Comparison of ENCODE assay signal across 3 cellular contexts in the genomic region with DNA sequence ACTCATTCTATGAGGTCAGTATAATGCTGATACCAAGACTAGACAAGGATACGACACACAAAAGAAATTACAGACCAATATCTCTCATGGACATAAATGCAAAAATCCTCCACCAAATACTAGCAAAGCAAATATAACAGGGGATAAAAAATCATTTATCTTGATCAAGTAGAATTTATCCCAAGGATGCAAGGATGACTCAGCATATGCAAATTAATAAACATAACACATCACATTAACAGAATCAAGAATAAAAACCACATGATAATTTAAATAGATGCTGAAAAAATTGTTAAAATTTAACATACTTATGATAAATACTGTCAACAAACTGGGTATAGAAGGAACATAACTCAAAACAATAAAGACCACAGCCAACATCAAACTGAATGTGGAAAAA.
TF ChIP-seq lines count a peak whose summit lies in the region.

No MANE protein-coding gene starts in this region.

TF ChIP-seq in HepG2, 621 proteins besides CTCF, POLR2A, EP300 and RAD21:
- TF ChIP-seq, protein P1, sequence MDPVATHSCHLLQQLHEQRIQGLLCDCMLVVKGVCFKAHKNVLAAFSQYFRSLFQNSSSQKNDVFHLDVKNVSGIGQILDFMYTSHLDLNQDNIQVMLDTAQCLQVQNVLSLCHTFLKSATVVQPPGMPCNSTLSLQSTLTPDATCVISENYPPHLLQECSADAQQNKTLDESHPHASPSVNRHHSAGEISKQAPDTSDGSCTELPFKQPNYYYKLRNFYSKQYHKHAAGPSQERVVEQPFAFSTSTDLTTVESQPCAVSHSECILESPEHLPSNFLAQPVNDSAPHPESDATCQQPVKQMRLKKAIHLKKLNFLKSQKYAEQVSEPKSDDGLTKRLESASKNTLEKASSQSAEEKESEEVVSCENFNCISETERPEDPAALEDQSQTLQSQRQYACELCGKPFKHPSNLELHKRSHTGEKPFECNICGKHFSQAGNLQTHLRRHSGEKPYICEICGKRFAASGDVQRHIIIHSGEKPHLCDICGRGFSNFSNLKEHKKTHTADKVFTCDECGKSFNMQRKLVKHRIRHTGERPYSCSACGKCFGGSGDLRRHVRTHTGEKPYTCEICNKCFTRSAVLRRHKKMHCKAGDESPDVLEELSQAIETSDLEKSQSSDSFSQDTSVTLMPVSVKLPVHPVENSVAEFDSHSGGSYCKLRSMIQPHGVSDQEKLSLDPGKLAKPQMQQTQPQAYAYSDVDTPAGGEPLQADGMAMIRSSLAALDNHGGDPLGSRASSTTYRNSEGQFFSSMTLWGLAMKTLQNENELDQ (CRISPR knock-in tag; IDR thresholded peaks at IDR 0.05; ENCODE audit: borderline replicate concordance) = no peak
- TF ChIP-seq MAFK (conservative IDR thresholded peaks at IDR 0.05 in 1 of 2, IDR thresholded peaks at IDR 0.05 in 1 of 2; ENCODE audit: low read length in 2 of 2) (0 out of 4 replicates have a peak, but pooled peaks of 1 of the 2 experiments have one; percentile 3), ZNF253 (CRISPR knock-in tag; IDR thresholded peaks at IDR 0.05; ENCODE audit: borderline replicate concordance) (no peak), NFE2L2 (IDR thresholded peaks at IDR 0.05; ENCODE audit: low read length) (peak; percentile 57; the same call in 1 of the 2 replicates)
- TF ChIP-seq, protein P2, sequence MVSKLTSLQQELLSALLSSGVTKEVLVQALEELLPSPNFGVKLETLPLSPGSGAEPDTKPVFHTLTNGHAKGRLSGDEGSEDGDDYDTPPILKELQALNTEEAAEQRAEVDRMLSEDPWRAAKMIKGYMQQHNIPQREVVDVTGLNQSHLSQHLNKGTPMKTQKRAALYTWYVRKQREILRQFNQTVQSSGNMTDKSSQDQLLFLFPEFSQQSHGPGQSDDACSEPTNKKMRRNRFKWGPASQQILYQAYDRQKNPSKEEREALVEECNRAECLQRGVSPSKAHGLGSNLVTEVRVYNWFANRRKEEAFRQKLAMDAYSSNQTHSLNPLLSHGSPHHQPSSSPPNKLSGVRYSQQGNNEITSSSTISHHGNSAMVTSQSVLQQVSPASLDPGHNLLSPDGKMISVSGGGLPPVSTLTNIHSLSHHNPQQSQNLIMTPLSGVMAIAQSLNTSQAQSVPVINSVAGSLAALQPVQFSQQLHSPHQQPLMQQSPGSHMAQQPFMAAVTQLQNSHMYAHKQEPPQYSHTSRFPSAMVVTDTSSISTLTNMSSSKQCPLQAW (CRISPR knock-in tag; IDR thresholded peaks at IDR 0.05) = no peak

TF ChIP-seq in GM23338, 12 proteins besides CTCF, POLR2A, EP300 and RAD21:
- TF ChIP-seq, protein P3, sequence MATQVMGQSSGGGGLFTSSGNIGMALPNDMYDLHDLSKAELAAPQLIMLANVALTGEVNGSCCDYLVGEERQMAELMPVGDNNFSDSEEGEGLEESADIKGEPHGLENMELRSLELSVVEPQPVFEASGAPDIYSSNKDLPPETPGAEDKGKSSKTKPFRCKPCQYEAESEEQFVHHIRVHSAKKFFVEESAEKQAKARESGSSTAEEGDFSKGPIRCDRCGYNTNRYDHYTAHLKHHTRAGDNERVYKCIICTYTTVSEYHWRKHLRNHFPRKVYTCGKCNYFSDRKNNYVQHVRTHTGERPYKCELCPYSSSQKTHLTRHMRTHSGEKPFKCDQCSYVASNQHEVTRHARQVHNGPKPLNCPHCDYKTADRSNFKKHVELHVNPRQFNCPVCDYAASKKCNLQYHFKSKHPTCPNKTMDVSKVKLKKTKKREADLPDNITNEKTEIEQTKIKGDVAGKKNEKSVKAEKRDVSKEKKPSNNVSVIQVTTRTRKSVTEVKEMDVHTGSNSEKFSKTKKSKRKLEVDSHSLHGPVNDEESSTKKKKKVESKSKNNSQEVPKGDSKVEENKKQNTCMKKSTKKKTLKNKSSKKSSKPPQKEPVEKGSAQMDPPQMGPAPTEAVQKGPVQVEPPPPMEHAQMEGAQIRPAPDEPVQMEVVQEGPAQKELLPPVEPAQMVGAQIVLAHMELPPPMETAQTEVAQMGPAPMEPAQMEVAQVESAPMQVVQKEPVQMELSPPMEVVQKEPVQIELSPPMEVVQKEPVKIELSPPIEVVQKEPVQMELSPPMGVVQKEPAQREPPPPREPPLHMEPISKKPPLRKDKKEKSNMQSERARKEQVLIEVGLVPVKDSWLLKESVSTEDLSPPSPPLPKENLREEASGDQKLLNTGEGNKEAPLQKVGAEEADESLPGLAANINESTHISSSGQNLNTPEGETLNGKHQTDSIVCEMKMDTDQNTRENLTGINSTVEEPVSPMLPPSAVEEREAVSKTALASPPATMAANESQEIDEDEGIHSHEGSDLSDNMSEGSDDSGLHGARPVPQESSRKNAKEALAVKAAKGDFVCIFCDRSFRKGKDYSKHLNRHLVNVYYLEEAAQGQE (IDR thresholded peaks at IDR 0.05; ENCODE audit: unreplicated experiment) = no peak
- TF ChIP-seq, protein P4, sequence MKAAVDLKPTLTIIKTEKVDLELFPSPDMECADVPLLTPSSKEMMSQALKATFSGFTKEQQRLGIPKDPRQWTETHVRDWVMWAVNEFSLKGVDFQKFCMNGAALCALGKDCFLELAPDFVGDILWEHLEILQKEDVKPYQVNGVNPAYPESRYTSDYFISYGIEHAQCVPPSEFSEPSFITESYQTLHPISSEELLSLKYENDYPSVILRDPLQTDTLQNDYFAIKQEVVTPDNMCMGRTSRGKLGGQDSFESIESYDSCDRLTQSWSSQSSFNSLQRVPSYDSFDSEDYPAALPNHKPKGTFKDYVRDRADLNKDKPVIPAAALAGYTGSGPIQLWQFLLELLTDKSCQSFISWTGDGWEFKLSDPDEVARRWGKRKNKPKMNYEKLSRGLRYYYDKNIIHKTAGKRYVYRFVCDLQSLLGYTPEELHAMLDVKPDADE (IDR thresholded peaks at IDR 0.05) = no peak
- no peak for TF ChIP-seq ZNF331 (CRISPR knock-in tag; IDR thresholded peaks at IDR 0.05; ENCODE audit: low read depth)
- no peak for TF ChIP-seq JUNB (IDR thresholded peaks at IDR 0.05; ENCODE audit: unreplicated experiment)
- no peak for TF ChIP-seq EZH2 (IDR thresholded peaks at IDR 0.05; ENCODE audit: low read depth, unreplicated experiment)
TF ChIP-seq in GM23338: peak in this region for 0.

TF ChIP-seq in K562, 482 proteins besides CTCF, POLR2A, EP300 and RAD21:
- TF ChIP-seq ZNF41 (CRISPR knock-in tag; conservative IDR thresholded peaks at IDR 0.05) = no peak
- peak; percentile 29 for TF ChIP-seq MAFG (tag; conservative IDR thresholded peaks at IDR 0.05)
- no peak for TF ChIP-seq NEUROD1 (IDR thresholded peaks at IDR 0.05; ENCODE audit: borderline replicate concordance, low read depth, low read length, partially characterized antibody)
- no peak for TF ChIP-seq NFRKB (IDR thresholded peaks at IDR 0.05; ENCODE audit: low read depth)
- TF ChIP-seq DMBX1 (CRISPR knock-in tag; IDR thresholded peaks at IDR 0.05; ENCODE audit: borderline replicate concordance) = no peak
- TF ChIP-seq, protein P5, sequence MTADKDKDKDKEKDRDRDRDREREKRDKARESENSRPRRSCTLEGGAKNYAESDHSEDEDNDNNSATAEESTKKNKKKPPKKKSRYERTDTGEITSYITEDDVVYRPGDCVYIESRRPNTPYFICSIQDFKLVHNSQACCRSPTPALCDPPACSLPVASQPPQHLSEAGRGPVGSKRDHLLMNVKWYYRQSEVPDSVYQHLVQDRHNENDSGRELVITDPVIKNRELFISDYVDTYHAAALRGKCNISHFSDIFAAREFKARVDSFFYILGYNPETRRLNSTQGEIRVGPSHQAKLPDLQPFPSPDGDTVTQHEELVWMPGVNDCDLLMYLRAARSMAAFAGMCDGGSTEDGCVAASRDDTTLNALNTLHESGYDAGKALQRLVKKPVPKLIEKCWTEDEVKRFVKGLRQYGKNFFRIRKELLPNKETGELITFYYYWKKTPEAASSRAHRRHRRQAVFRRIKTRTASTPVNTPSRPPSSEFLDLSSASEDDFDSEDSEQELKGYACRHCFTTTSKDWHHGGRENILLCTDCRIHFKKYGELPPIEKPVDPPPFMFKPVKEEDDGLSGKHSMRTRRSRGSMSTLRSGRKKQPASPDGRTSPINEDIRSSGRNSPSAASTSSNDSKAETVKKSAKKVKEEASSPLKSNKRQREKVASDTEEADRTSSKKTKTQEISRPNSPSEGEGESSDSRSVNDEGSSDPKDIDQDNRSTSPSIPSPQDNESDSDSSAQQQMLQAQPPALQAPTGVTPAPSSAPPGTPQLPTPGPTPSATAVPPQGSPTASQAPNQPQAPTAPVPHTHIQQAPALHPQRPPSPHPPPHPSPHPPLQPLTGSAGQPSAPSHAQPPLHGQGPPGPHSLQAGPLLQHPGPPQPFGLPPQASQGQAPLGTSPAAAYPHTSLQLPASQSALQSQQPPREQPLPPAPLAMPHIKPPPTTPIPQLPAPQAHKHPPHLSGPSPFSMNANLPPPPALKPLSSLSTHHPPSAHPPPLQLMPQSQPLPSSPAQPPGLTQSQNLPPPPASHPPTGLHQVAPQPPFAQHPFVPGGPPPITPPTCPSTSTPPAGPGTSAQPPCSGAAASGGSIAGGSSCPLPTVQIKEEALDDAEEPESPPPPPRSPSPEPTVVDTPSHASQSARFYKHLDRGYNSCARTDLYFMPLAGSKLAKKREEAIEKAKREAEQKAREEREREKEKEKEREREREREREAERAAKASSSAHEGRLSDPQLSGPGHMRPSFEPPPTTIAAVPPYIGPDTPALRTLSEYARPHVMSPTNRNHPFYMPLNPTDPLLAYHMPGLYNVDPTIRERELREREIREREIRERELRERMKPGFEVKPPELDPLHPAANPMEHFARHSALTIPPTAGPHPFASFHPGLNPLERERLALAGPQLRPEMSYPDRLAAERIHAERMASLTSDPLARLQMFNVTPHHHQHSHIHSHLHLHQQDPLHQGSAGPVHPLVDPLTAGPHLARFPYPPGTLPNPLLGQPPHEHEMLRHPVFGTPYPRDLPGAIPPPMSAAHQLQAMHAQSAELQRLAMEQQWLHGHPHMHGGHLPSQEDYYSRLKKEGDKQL (CRISPR knock-in tag; IDR thresholded peaks at IDR 0.05; ENCODE audit: borderline replicate concordance) = no peak
TF ChIP-seq in K562: peak in this region for 1.
